Comparison of ENCODE assay signal across 25 cellular contexts in genomic region chr2:193841389-193842150, GRCh38.
DNase-seq lines count a peak whose midpoint lies in the region; ATAC-seq and TF ChIP-seq lines count a peak whose summit lies in the region.
"Had no signal": no experiment of that assay in that cellular context is flagged by ENCODE, and none has a peak within 500 bp of the region (broad histone marks: within the 10 kb centered on the region; RNA-seq: fewer than 3 reads in every experiment).

No MANE protein-coding gene starts in this region.

- H3K9me3 ChIP-seq in GM23248 (ENCODE audit: low read depth), result no peaks in the 10 kb centered on the region
- H3K9me3 ChIP-seq: SJCRH30, thyroid gland had no signal

- peak overlapping the region; percentile 23 for H3K4me3 Mint-ChIP-seq in osteocyte (ENCODE audit: unreplicated experiment)
- H3K4me3 Mint-ChIP-seq in CD14-positive monocyte, result no peak overlapping the region
- H3K4me3 Mint-ChIP-seq: nephron, WTC11 had no signal

- 0 out of 2 replicates have a peak, but pooled peaks cover 9% of the 10 kb centered on the region for H3F3A ChIP-seq in GM23248 (ENCODE audit: insufficient read depth)

- H3K27me3 Mint-ChIP-seq in osteocyte (ENCODE audit: unreplicated experiment) (no peaks in the 10 kb centered on the region), CD14-positive monocyte (ENCODE audit: low read depth in 3 of 3) (no peaks in the 10 kb centered on the region)

- H2AFZ ChIP-seq in GM23248, result peak overlapping the region; percentile 3; the same call in 1 of the 2 replicates
- H2AFZ ChIP-seq: PC-9 had no signal

- peaks cover 13% of the 10 kb centered on the region for H3K36me3 Mint-ChIP-seq in osteocyte (ENCODE audit: unreplicated experiment)
- H3K36me3 Mint-ChIP-seq in CD14-positive monocyte, result no peaks in the 10 kb centered on the region
- H3K36me3 Mint-ChIP-seq: WTC11 had no signal

- H3K4me2 ChIP-seq in GM23248 (ENCODE audit: unreplicated experiment), result peak overlapping the region; percentile 26
- H3K4me2 ChIP-seq: PC-9 had no signal

- H3K4me3 ChIP-seq in GM23248, result peak overlapping the region; percentile 8; the same call in 1 of the 2 replicates
- H3K4me3 ChIP-seq: K562, PC-9, SJCRH30, thyroid gland had no signal

- peaks cover 60% of the 10 kb centered on the region for H3K4me1 Mint-ChIP-seq in osteocyte (ENCODE audit: unreplicated experiment)
- no peaks in the 10 kb centered on the region for H3K4me1 Mint-ChIP-seq in CD14-positive monocyte

- in situ Hi-C loops in GM23248 (cut with MboI), result no loop called here

- H4K20me1 ChIP-seq in GM23248 (ENCODE audit: insufficient read depth), result no peaks in the 10 kb centered on the region

- H3K27me3 ChIP-seq in GM23248 (replicated peaks; ENCODE audit: insufficient read depth), result no peaks in the 10 kb centered on the region
- H3K27me3 ChIP-seq: SJCRH30, thyroid gland had no signal

- H3K27ac Mint-ChIP-seq in osteocyte (ENCODE audit: unreplicated experiment) (peak overlapping the region; percentile 93), CD14-positive monocyte (no peak overlapping the region)
- H3K27ac Mint-ChIP-seq: nephron, WTC11 had no signal

- peak overlapping the region; percentile 22 for H3K27ac ChIP-seq in GM23248
- H3K27ac ChIP-seq: PC-9, SJCRH30, thyroid gland had no signal

- peaks cover 21% of the 10 kb centered on the region for H3K9me3 Mint-ChIP-seq in osteocyte (ENCODE audit: unreplicated experiment)
- peaks cover 0 to 7% (median 2%) of the 10 kb centered on the region in 7 donors for H3K9me3 Mint-ChIP-seq in CD14-positive monocyte

- 27% methylated on average over 3 of the region's 3 CpGs for WGBS in GM23248 (ENCODE audit: low coverage in 1 of 2, low lambda C conversion rate in 2 of 2, missing lambda C conversion rate in 2 of 2), 2 experiments

- peak; percentile 83 for ATAC-seq in SK-N-SH treated with all-trans-retinoic acid at 6 μM for 48 hours
- no peak for ATAC-seq in HG03159 (IDR thresholded peaks at IDR 0.05; ENCODE audit: unreplicated experiment)
- no peak for ATAC-seq in HG03135 (IDR thresholded peaks at IDR 0.05; ENCODE audit: unreplicated experiment)
- ATAC-seq: esophagus mucosa, HCT116, K562, left colon, WTC11 had no signal

- H3K79me2 ChIP-seq in GM23248 (ENCODE audit: insufficient read depth), result no peaks in the 10 kb centered on the region

- peaks cover 32% of the 10 kb centered on the region for H3K4me1 ChIP-seq in GM23248 (ENCODE audit: insufficient read depth)
- H3K4me1 ChIP-seq: SJCRH30, thyroid gland had no signal

- no peak for TF ChIP-seq CTCF in osteocyte (IDR thresholded peaks at IDR 0.05)
- no peak for TF ChIP-seq CTCF in CD14-positive monocyte (IDR thresholded peaks at IDR 0.05)

- intact Hi-C loops in CD14-positive monocyte (cut with micrococcal nuclease), result no loop called here

- DNase-seq in GM23248, result peak; percentile 37
- peak; percentile 21 for DNase-seq in fibroblast of gingiva (ENCODE audit: low read depth)
- DNase-seq in osteocyte (ENCODE audit: extremely low spot score, unreplicated experiment), result no peak
- no peak for DNase-seq in NOMO-1 treated with DMSO at 0.1 percent for 48 hours (lab: John Stamatoyannopoulos, UW; ENCODE audit: unreplicated experiment)
- DNase-seq in CD14-positive monocyte (ENCODE audit: low spot score), result no peak
- DNase-seq: activated CD4-positive, alpha-beta T cell treated with anti-CD3 and anti-CD28 coated beads, Interleukin-2, amount 50 U/mL, for 48 hours; activated gamma-delta T cell; effector CD8-positive, alpha-beta T cell; glutamatergic neuron; left colon; midbrain; NCI-H1694; PC-9; posterior cingulate gyrus; stimulated activated naive CD4-positive, alpha-beta T cell treated with Interleukin-2 at 50 U/mL for 16 hours; thyroid gland had no signal

- no peak overlapping the region for H3K9ac ChIP-seq in GM23248

- H3K36me3 ChIP-seq in GM23248 (ENCODE audit: low read depth), result no peaks in the 10 kb centered on the region
- H3K36me3 ChIP-seq: SJCRH30, thyroid gland had no signal

- no peaks in the 10 kb centered on the region for H3K9me2 ChIP-seq in GM23248 (ENCODE audit: insufficient read depth)

TF ChIP-seq in SK-N-SH treated with all-trans-retinoic acid at 6 μM for 48 hours, 23 proteins besides CTCF, POLR2A, EP300 and RAD21:
- TF ChIP-seq ISL1 (CRISPR knock-in tag; IDR thresholded peaks at IDR 0.05), result peak; percentile 23; the same call in 1 of the 2 replicates
- no peak for TF ChIP-seq BACH2 (CRISPR knock-in tag; IDR thresholded peaks at IDR 0.05; ENCODE audit: borderline replicate concordance)

Comparison
In these comparisons a context has a peak if more than half of its experiments do, and no peak if none do; other contexts are left out.
1. DNase-seq: peak in GM23248 (single experiment) and fibroblast of gingiva (single experiment); none in osteocyte (single experiment), NOMO-1 treated with DMSO at 0.1 percent for 48 hours (single experiment) and CD14-positive monocyte (single experiment).